ENCODE assay signal across 15 cellular contexts in the genomic region with DNA sequence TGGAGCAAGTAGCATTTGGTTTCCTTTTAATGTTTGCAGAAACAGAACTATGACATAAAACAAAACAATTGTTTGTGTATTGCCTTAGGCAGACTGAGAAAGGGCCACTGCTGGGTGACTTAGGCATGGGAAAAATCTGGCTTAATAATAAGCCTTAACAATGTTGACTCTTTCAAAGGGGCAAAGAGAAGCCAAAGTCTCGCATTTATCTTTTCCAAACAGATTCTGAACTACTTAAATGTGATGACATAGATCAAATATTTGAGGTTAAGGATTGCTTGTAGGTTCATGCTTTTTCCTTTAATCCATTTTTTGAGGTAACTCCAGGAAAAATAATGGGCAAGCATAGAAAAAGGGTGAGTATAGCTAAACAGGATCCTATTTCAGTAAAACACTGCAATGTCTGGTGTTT. TPM values are rescaled to one million over a fixed set of nuclear protein-coding genes. Genes with fewer than 3 reads are reported as not detected.
DNase-seq lines count a peak whose midpoint lies in the region; ATAC-seq, FAIRE-seq and TF ChIP-seq lines count a peak whose summit lies in the region.
"Had no signal": no experiment of that assay in that cellular context is flagged by ENCODE, and none has a peak within 500 bp of the region (broad histone marks: within the 10 kb centered on the region; RNA-seq: fewer than 3 reads in every experiment).

No MANE protein-coding gene starts in this region.

- H3K4me3 ChIP-seq in HUES48 (ENCODE audit: low read depth, low read length) (no peak overlapping the region), astrocyte of the spinal cord (ENCODE audit: low read depth, low read length) (no peak overlapping the region)
- H3K4me3 ChIP-seq: prostate gland, vagina had no signal

- TF ChIP-seq CTCF in astrocyte of the spinal cord (IDR thresholded peaks at IDR 0.05; ENCODE audit: low read depth, low read length), result no peak

- no peaks in the 10 kb centered on the region for H3K9me3 ChIP-seq in HUES48 (ENCODE audit: control insufficient read depth, insufficient read depth, low read length)
- H3K9me3 ChIP-seq: prostate gland, vagina had no signal

- FAIRE-seq in GM12892 (lab: Jason Lieb, UNC), result no peak
- FAIRE-seq: TTC549 had no signal

- peak; percentile 24 for DNase-seq in AG08395 (ENCODE audit: low spot score)
- peak; percentile 81 for DNase-seq in astrocyte of the spinal cord (ENCODE audit: low read depth, low spot score)
- peak; percentile 15 for DNase-seq in islet precursor cell
- DNase-seq in left ventricle myocardium superior, result no peak
- no peak for DNase-seq in GM12892 (ENCODE audit: insufficient read length)
- no peak for DNase-seq in OCI-M2 (lab: John Stamatoyannopoulos, UW; ENCODE audit: unreplicated experiment)
- no peak for DNase-seq in cerebellar cortex (ENCODE audit: low spot score)
- DNase-seq: activated naive CD4-positive, alpha-beta T cell treated with anti-CD3 and anti-CD28 coated beads, Interleukin-2, amount 10 ng/mL, durations not matched to agents 7 days and 5 days; NCI-H1436 treated with DMSO at 0.1 percent for 48 hours; SIG-M5; stimulated activated naive CD4-positive, alpha-beta T cell treated with Interleukin-2 at 50 U/mL for 16 hours had no signal

- no peak for TF ChIP-seq POLR2A in GM12892 (IDR thresholded peaks at IDR 0.05; ENCODE audit: low read depth, low read length)

- no peaks in the 10 kb centered on the region for H3K36me3 ChIP-seq in HUES48 (ENCODE audit: control insufficient read depth, insufficient read depth, low read length)
- H3K36me3 ChIP-seq: prostate gland, vagina had no signal

- ATAC-seq in left ventricle myocardium superior, result no peak

- H3K27ac ChIP-seq in HUES48 (ENCODE audit: low read depth, low read length), result peak overlapping the region; percentile 49
- H3K27ac ChIP-seq: prostate gland, vagina had no signal

- in situ Hi-C loops in astrocyte of the spinal cord (cut with HindIII; ENCODE audit: low sequenced_read_pairs), result no loop called here

- no peaks in the 10 kb centered on the region for H3K27me3 ChIP-seq in HUES48 (ENCODE audit: control insufficient read depth, insufficient read depth, low read length)
- H3K27me3 ChIP-seq: vagina had no signal

- peaks cover 8% of the 10 kb centered on the region; the same call in 1 of the 2 replicates for H3K4me1 ChIP-seq in HUES48 (ENCODE audit: control insufficient read depth, insufficient read depth, low read length)
- H3K4me1 ChIP-seq: prostate gland, vagina had no signal

- H3K9ac ChIP-seq in HUES48 (ENCODE audit: low read depth, low read length), result no peak overlapping the region

- intact Hi-C loops in left ventricle myocardium superior (cut with micrococcal nuclease), result no loop called here

RNA-seq across cellular contexts. Expression of gene ADAT2, which starts 39.6 kb away (rescaled TPM):
- total RNA-seq in left ventricle myocardium superior, result 1.9 TPM
- polyA plus RNA-seq in GM12892 (2012; ENCODE audit: missing spikeins), result 24.6 TPM

RNA-seq across cellular contexts. Expression of gene PEX3, which starts 39.7 kb away (rescaled TPM):
- total RNA-seq in left ventricle myocardium superior, result 21.7 TPM
- 26.1 TPM for polyA plus RNA-seq in GM12892 (2012; ENCODE audit: missing spikeins)

Comparison
In these comparisons a context has a peak if more than half of its experiments do, and no peak if none do; other contexts are left out.
1. DNase-seq: peak in AG08395 (single experiment), astrocyte of the spinal cord (single experiment) and islet precursor cell (single experiment); none in left ventricle myocardium superior (single experiment), GM12892 (single experiment), OCI-M2 (single experiment) and cerebellar cortex (single experiment).